Comparison of ENCODE assay signal across 9 cellular contexts in genomic region chr22:30420401-30421178, GRCh38. TPM values are rescaled to one million over a fixed set of nuclear protein-coding genes. Genes with fewer than 3 reads are reported as not detected.
A peak's percentile ranks its signal among the peaks of the same experiment; 100 is the strongest.
DNase-seq lines count a peak whose midpoint lies in the region; ATAC-seq and TF ChIP-seq lines count a peak whose summit lies in the region.
"Had no signal": no experiment of that assay in that cellular context is flagged by ENCODE, and none has a peak within 500 bp of the region (broad histone marks: within the 10 kb centered on the region; RNA-seq: fewer than 3 reads in every experiment).

No MANE protein-coding gene starts in this region.

- H3K9me3 Mint-ChIP-seq in Calu3 (ENCODE audit: low read depth, unreplicated experiment) = no peaks in the 10 kb centered on the region

- no peaks in the 10 kb centered on the region for H3K27me3 ChIP-seq in RWPE2 (ENCODE audit: insufficient read depth, poor library complexity, severe bottlenecking)

- H3K4me3 Mint-ChIP-seq in Calu3 (ENCODE audit: low read depth, unreplicated experiment) = peak overlapping the region; percentile 65

- H3K36me3 ChIP-seq in RWPE2 (ENCODE audit: low read depth) = peaks cover 69% of the 10 kb centered on the region

- no peak for TF ChIP-seq CTCF in Calu3 (IDR thresholded peaks at IDR 0.05; ENCODE audit: unreplicated experiment)
- TF ChIP-seq CTCF in RWPE2 (IDR thresholded peaks at IDR 0.05; ENCODE audit: poor library complexity, severe bottlenecking) = no peak
- no peak for TF ChIP-seq CTCF in epithelial cell of proximal tubule (conservative IDR thresholded peaks at IDR 0.05; ENCODE audit: low read depth, low read length)

- peak; percentile 51 for ATAC-seq in RWPE2 (ENCODE audit: low read depth)
- ATAC-seq in left colon = no peak
- ATAC-seq in HG03520 (IDR thresholded peaks at IDR 0.05; ENCODE audit: unreplicated experiment) = no peak

- peaks cover 77% of the 10 kb centered on the region for H3K36me3 Mint-ChIP-seq in Calu3 (ENCODE audit: insufficient read depth, unreplicated experiment)

- BruUV-seq in Calu3 (replicated peaks; lab: Mats Ljungman, UMichigan) = no TSS peak

- H3K27ac Mint-ChIP-seq in Calu3 (ENCODE audit: unreplicated experiment) = peak overlapping the region; percentile 87

- DNase-seq in Calu3 = peak; percentile 54
- DNase-seq in RWPE2 (ENCODE audit: low spot score) = no peak
- peak; percentile 54 for DNase-seq in epithelial cell of proximal tubule (ENCODE audit: low read depth)
- DNase-seq in pons (ENCODE audit: low spot score) = peak; percentile 32
- DNase-seq in NCI-H128 (lab: John Stamatoyannopoulos, UW; ENCODE audit: unreplicated experiment) = no peak
- DNase-seq in left colon = no peak
- no peak for DNase-seq in NCI-H748 treated with DMSO at 0.1 percent for 48 hours (lab: John Stamatoyannopoulos, UW)
- DNase-seq: NCI-H2171 treated with DMSO at 0.1 percent for 48 hours had no signal

- CTCF ChIA-PET in Calu3 (lab: Charles Lee) = interaction anchor here (1.0 to 1.2 kb wide), 2 partner anchors 10 to 24 kb away, joined by 4 to 7 read pairs; partner anchors contain the start of gene SEC14L2

- peak overlapping the region; percentile 99 for H3K27ac ChIP-seq in RWPE2 (ENCODE audit: poor library complexity, severe bottlenecking)

- intact Hi-C loops in Calu3 (cut with micrococcal nuclease; ENCODE audit: unreplicated experiment) = no loop called here
- intact Hi-C loops in left colon (cut with DNase I, micrococcal nuclease) = no loop called here

- H3K4me1 ChIP-seq in RWPE2 (ENCODE audit: insufficient read depth, poor library complexity, severe bottlenecking) = peaks cover 36% of the 10 kb centered on the region

- H3K27me3 Mint-ChIP-seq in Calu3 (ENCODE audit: unreplicated experiment) = no peaks in the 10 kb centered on the region

- H3K4me3 ChIP-seq in RWPE2 (ENCODE audit: severe bottlenecking) = no peak overlapping the region
- H3K4me3 ChIP-seq in epithelial cell of proximal tubule (ENCODE audit: low read depth, low read length) = no peak overlapping the region

- no peaks in the 10 kb centered on the region for H3K9me3 ChIP-seq in RWPE2 (ENCODE audit: severe bottlenecking)

- H3K4me1 Mint-ChIP-seq in Calu3 (ENCODE audit: low read depth, unreplicated experiment) = peaks cover 55% of the 10 kb centered on the region

RNA-seq across cellular contexts. Expression of gene MTFP1, which starts 5.0 kb away (rescaled TPM):
- total RNA-seq in Calu3 (2022) = 30.5 and 33.6 TPM in 2 replicates
- 79.7 and 115 TPM in 2 replicates for total RNA-seq in epithelial cell of proximal tubule
- 10 to 100 TPM; 23.1 to 34.9 TPM for total RNA-seq in left colon

RNA-seq across cellular contexts. Expression of gene SEC14L2, which starts 23.8 kb away (rescaled TPM):
- total RNA-seq in Calu3 (2022) (32.1 and 39.1 TPM in 2 replicates), epithelial cell of proximal tubule (36.2 and 49.6 TPM in 2 replicates), left colon (1 to 10 TPM; 4.6 to 5.2 TPM)

RNA-seq across cellular contexts. Expression of gene RNF215, which starts 33.4 kb away (rescaled TPM):
- total RNA-seq in Calu3 (2022) (42.5 and 48.8 TPM in 2 replicates), epithelial cell of proximal tubule (19.2 and 28.0 TPM in 2 replicates), left colon (1 to 10 TPM; 8.7 to 9.5 TPM)

RNA-seq across cellular contexts. Expression of gene SEC14L3, which starts 51.2 kb away (rescaled TPM):
- not detected in 2 replicates for total RNA-seq in Calu3 (2022)
- total RNA-seq in epithelial cell of proximal tubule = not detected in 2 replicates
- not detected for total RNA-seq in left colon

Comparison
In these comparisons a context has a peak if more than half of its experiments do, and no peak if none do; other contexts are left out.
1. DNase-seq: peak in Calu3 (single experiment), epithelial cell of proximal tubule (single experiment) and pons (single experiment); none in RWPE2 (single experiment), NCI-H128 (single experiment), left colon (0 of 2) and NCI-H748 treated with DMSO at 0.1 percent for 48 hours (single experiment).